8 cellular contexts compared by ENCODE assay signal in the genomic region with DNA sequence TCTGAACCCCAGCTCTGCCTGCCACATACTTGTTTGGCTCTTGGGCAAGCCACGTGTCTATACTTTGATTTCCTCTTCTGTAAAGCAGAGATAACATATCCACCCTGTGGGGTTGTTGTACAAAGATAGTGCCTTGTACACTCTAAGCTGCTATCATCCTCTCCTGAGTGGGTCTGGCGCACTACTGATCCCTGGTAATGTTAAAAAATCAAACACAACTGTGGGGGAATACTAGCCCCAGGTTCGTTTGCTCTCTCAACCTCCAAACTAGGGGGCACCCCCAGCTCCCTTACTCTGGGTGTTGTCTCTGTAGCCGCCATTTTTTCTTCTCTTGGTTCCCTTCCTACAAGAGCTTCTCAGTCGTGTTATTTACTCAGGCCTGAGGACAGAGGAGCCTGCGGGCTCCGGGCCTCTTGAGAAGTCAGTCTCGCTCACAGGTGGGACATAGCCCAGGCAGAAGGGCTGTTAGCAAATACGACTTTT. TPM values are rescaled to one million over a fixed set of nuclear protein-coding genes. Genes with fewer than 3 reads are reported as not detected.
DNase-seq lines count a peak whose midpoint lies in the region; ATAC-seq, FAIRE-seq and TF ChIP-seq lines count a peak whose summit lies in the region.

No MANE protein-coding gene starts in this region.

- H3K79me2 ChIP-seq in HepG2 (ENCODE audit: insufficient read depth, low read length), result no peaks in the 10 kb centered on the region

- H3K27me3 ChIP-seq in cardiac muscle cell (no peaks in the 10 kb centered on the region), HepG2 (ENCODE audit: control insufficient read depth in 1 of 2, insufficient read depth in 2 of 2, low read length in 2 of 2) (peaks cover 0 to 14% of the 10 kb centered on the region in 2 experiments; a peak in 2 of 5 replicates), vagina (no peaks in the 10 kb centered on the region)

- ATAC-seq in Right ventricle myocardium superior (ENCODE audit: poor library complexity), result no peak
- no peak for ATAC-seq in HepG2
- ATAC-seq in GM21737 (IDR thresholded peaks at IDR 0.05; ENCODE audit: unreplicated experiment), result no peak
- ATAC-seq in GM21526 (IDR thresholded peaks at IDR 0.05; ENCODE audit: low FRiP score, unreplicated experiment), result no peak

- peak overlapping the region; percentile 17 for H3K9ac ChIP-seq in HepG2 (ENCODE audit: insufficient read depth, low read depth, low read length)

- DNase-seq in cardiac muscle cell (ENCODE audit: low read depth in 1 of 2, low spot score in 1 of 2) (no peak), Right ventricle myocardium superior (no peak), HepG2 (ENCODE audit: low spot score) (no peak), vagina (ENCODE audit: extremely low spot score in 2 of 2) (no peak), NCI-H2081 (lab: John Stamatoyannopoulos, UW) (no peak)
- DNase-seq in activated T-helper 1 cell treated with anti-CD3 and anti-CD28 coated beads, Interleukin-12 subunit alpha, Interleukin-12 subunit beta, Interleukin-2, Interleukin-4 antibody, amounts not matched to agents 30 ng/mL and 10 ng/mL and 1 ng/mL, durations not matched to agents 14 hours and 24 hours and 36 hours (ENCODE audit: low spot score), result no peak

- no peaks in the 10 kb centered on the region for H3K9me3 ChIP-seq in cardiac muscle cell (ENCODE audit: low read depth)
- no peaks in the 10 kb centered on the region for H3K9me3 ChIP-seq in HepG2 (ENCODE audit: low read length)
- H3K9me3 ChIP-seq in vagina, result no peaks in the 10 kb centered on the region

- H3K9me3 Mint-ChIP-seq in activated T-helper 1 cell treated with anti-CD3 and anti-CD28 coated beads, Interleukin-12 subunit alpha, Interleukin-12 subunit beta, Interleukin-2, Interleukin-4 antibody, amounts not matched to agents 30 ng/mL and 10 ng/mL and 1 ng/mL, durations not matched to agents 14 hours and 24 hours and 36 hours, result no peaks in the 10 kb centered on the region

- H3K36me3 Mint-ChIP-seq in activated T-helper 1 cell treated with anti-CD3 and anti-CD28 coated beads, Interleukin-12 subunit alpha, Interleukin-12 subunit beta, Interleukin-2, Interleukin-4 antibody, amounts not matched to agents 30 ng/mL and 10 ng/mL and 1 ng/mL, durations not matched to agents 14 hours and 24 hours and 36 hours (ENCODE audit: low read depth), result peaks cover 26% of the 10 kb centered on the region

- BruUV-seq in HepG2 (replicated peaks; lab: Mats Ljungman, UMichigan), result TSS peak; percentile 64

- no peak for TF ChIP-seq RAD21 in HepG2 (CRISPR knock-in tag; IDR thresholded peaks at IDR 0.05)

- TF ChIP-seq EP300 in HepG2 (IDR thresholded peaks at IDR 0.05; ENCODE audit: low read depth in 2 of 2, low read length in 2 of 2) (no peak), HepG2 (CRISPR knock-in tag; IDR thresholded peaks at IDR 0.05; ENCODE audit: borderline replicate concordance) (no peak)

- CTCF ChIA-PET in HepG2 (lab: Yijun Ruan, JAX; ENCODE audit: low intra/inter-chr PET ratio, low total read pairs), result no interaction called here

- H3K27ac ChIP-seq in cardiac muscle cell, result no peak overlapping the region
- H3K27ac ChIP-seq in HepG2 (ENCODE audit: extremely low read length, insufficient read depth, low read length), result peak overlapping the region; percentile 30
- peak overlapping the region; percentile 89 for H3K27ac ChIP-seq in vagina

- peaks cover 25% of the 10 kb centered on the region for H3K36me3 ChIP-seq in cardiac muscle cell
- H3K36me3 ChIP-seq in HepG2 (replicated peaks in 1 of 2; ENCODE audit: control insufficient read depth in 1 of 2, insufficient read depth in 2 of 2, low read length in 2 of 2), result peaks cover 6 to 13% of the 10 kb centered on the region in 2 experiments; a peak in 4 of 5 replicates
- H3K36me3 ChIP-seq in vagina, result peaks cover 0 to 36% of the 10 kb centered on the region in 2 donors

- no peak for TF ChIP-seq CTCF in cardiac muscle cell (IDR thresholded peaks at IDR 0.05; ENCODE audit: low read depth, low read length)
- no peak for TF ChIP-seq CTCF in HepG2 (CRISPR knock-in tag; IDR thresholded peaks at IDR 0.05)
- no peak for TF ChIP-seq CTCF in vagina (IDR thresholded peaks at IDR 0.05)

- TF ChIP-seq POLR2A in HepG2 (IDR thresholded peaks at IDR 0.05; ENCODE audit: insufficient read depth in 1 of 2, low read depth in 2 of 2, low read length in 2 of 2) (no peak), vagina (IDR thresholded peaks at IDR 0.05) (no peak)

- H3K4me3 Mint-ChIP-seq in activated T-helper 1 cell treated with anti-CD3 and anti-CD28 coated beads, Interleukin-12 subunit alpha, Interleukin-12 subunit beta, Interleukin-2, Interleukin-4 antibody, amounts not matched to agents 30 ng/mL and 10 ng/mL and 1 ng/mL, durations not matched to agents 14 hours and 24 hours and 36 hours, result peak overlapping the region; percentile 90

- peaks cover 32% of the 10 kb centered on the region for H3K4me1 Mint-ChIP-seq in activated T-helper 1 cell treated with anti-CD3 and anti-CD28 coated beads, Interleukin-12 subunit alpha, Interleukin-12 subunit beta, Interleukin-2, Interleukin-4 antibody, amounts not matched to agents 30 ng/mL and 10 ng/mL and 1 ng/mL, durations not matched to agents 14 hours and 24 hours and 36 hours (ENCODE audit: low read depth)

- peak overlapping the region; percentile 81 for H3K4me2 ChIP-seq in HepG2 (ENCODE audit: low read depth, low read length)

- peak overlapping the region; percentile 89 for H3K27ac Mint-ChIP-seq in activated T-helper 1 cell treated with anti-CD3 and anti-CD28 coated beads, Interleukin-12 subunit alpha, Interleukin-12 subunit beta, Interleukin-2, Interleukin-4 antibody, amounts not matched to agents 30 ng/mL and 10 ng/mL and 1 ng/mL, durations not matched to agents 14 hours and 24 hours and 36 hours

- no peak overlapping the region for H2AFZ ChIP-seq in HepG2 (ENCODE audit: low read length)

- no peaks in the 10 kb centered on the region for H3K27me3 Mint-ChIP-seq in activated T-helper 1 cell treated with anti-CD3 and anti-CD28 coated beads, Interleukin-12 subunit alpha, Interleukin-12 subunit beta, Interleukin-2, Interleukin-4 antibody, amounts not matched to agents 30 ng/mL and 10 ng/mL and 1 ng/mL, durations not matched to agents 14 hours and 24 hours and 36 hours (ENCODE audit: insufficient read depth)

- FAIRE-seq in HepG2 (lab: Jason Lieb, UNC), result no peak

- in situ Hi-C loops in HepG2 (cut with HindIII; ENCODE audit: extremely low pct_ligation_motif_present, low pct_unique_long_range_greater_than_20kb), result no loop called here

- H3K4me1 ChIP-seq in cardiac muscle cell (ENCODE audit: low read depth), result peaks cover 3% of the 10 kb centered on the region
- peaks cover 19% of the 10 kb centered on the region for H3K4me1 ChIP-seq in HepG2 (ENCODE audit: insufficient read depth, low read length)
- peaks cover 50% of the 10 kb centered on the region for H3K4me1 ChIP-seq in vagina

- intact Hi-C loops in Right ventricle myocardium superior (cut with DNase I), result loop anchor here (5.0 kb wide), 1 partner anchor 41 kb away; a partner anchor contains a TSS
- intact Hi-C loops in activated T-helper 1 cell treated with anti-CD3 and anti-CD28 coated beads, Interleukin-12 subunit alpha, Interleukin-12 subunit beta, Interleukin-2, Interleukin-4 antibody, amounts not matched to agents 30 ng/mL and 10 ng/mL and 1 ng/mL, durations not matched to agents 14 hours and 24 hours and 36 hours (cut with micrococcal nuclease), result loop anchor here (5.0 kb wide), 1 partner anchor 671 kb away; no protein-coding TSS in a partner anchor
- intact Hi-C loops in HepG2 (cut with micrococcal nuclease; ENCODE audit: unreplicated experiment), result no loop called here
- intact Hi-C loops in vagina (cut with DNase I), result no loop called here

- peak overlapping the region; percentile 55 for H3K4me3 ChIP-seq in cardiac muscle cell
- H3K4me3 ChIP-seq in HepG2 (replicated peaks in 1 of 3; ENCODE audit: insufficient read depth in 1 of 3, low read depth in 2 of 3, low read length in 3 of 3), result peak overlapping the region; percentile 71 to 82 (median 76); a peak in 4 of 6 replicates
- H3K4me3 ChIP-seq in vagina, result peak overlapping the region; percentile 82 to 84

- H4K20me1 ChIP-seq in HepG2 (ENCODE audit: insufficient read depth, low read length), result no peaks in the 10 kb centered on the region

- POLR2A ChIA-PET in HepG2 (lab: Yijun Ruan, JAX), result interaction anchor here (0.6 to 1.2 kb wide), 5 partner anchors 9 to 1799 kb away, joined by 3 to 4 read pairs (median 3); a partner anchor contains a TSS

- WGBS in HepG2 (ENCODE audit: low lambda C conversion rate), result 78% methylated on average over 9 of the region's 9 CpGs

RNA-seq across cellular contexts. Expression of a gene that starts 1.0 kb away (rescaled TPM):
- total RNA-seq in cardiac muscle cell (52.5 and 95.9 TPM in 2 replicates), Right ventricle myocardium superior (15.5 TPM), HepG2 (2016; rRNA removed; fragmentation: Illumina TruSeq; extraction: Trizol) (2.4 and 5.2 TPM in 2 replicates), vagina (31.4 TPM)
- polyA plus RNA-seq in cardiac muscle cell (25.1 and 26.7 TPM in 2 replicates), HepG2 (2011; rRNA removed) (5.4 and 6.6 TPM in 2 replicates)
- total RNA-seq in activated T-helper 1 cell treated with anti-CD3 and anti-CD28 coated beads, Interleukin-12 subunit alpha, Interleukin-12 subunit beta, Interleukin-2, Interleukin-4 antibody, amounts not matched to agents 30 ng/mL and 10 ng/mL and 1 ng/mL, durations not matched to agents 14 hours and 24 hours and 36 hours, result 36.9 and 41.7 TPM in 2 replicates
- total RNA-seq in HepG2 (2016; cell fraction: cytosol; rRNA removed; fragmentation: Illumina TruSeq; extraction: Trizol; ENCODE audit: low read depth), result 1.4 and 2.1 TPM in 2 replicates
- total RNA-seq in HepG2 (2016; cell fraction: insoluble cytoplasmic fraction; rRNA removed; fragmentation: Illumina TruSeq; extraction: Trizol), result 2.6 and 4.6 TPM in 2 replicates
- total RNA-seq in HepG2 (2016; cell fraction: membrane; rRNA removed; fragmentation: Illumina TruSeq; extraction: Trizol), result 2.7 and 2.8 TPM in 2 replicates
- total RNA-seq in HepG2 (2016; cell fraction: nucleus; rRNA removed; fragmentation: Illumina TruSeq; extraction: Trizol), result 7.3 and 9.5 TPM in 2 replicates
- polyA plus RNA-seq in HepG2 (2011; cell fraction: cytosol; rRNA removed), result 2.2 and 3.1 TPM in 2 replicates
- polyA plus RNA-seq in HepG2 (2011; cell fraction: nucleus; rRNA removed), result 30.4 and 31.3 TPM in 2 replicates
- polyA plus RNA-seq in HepG2 (2012), result 4.0 and 4.2 TPM in 2 replicates
- 1.0 and 1.4 TPM in 2 replicates for polyA plus RNA-seq in HepG2 (2016; cell fraction: cytosol; fragmentation: Illumina TruSeq; extraction: Trizol; ENCODE audit: low read depth)
- 1.9 and 2.4 TPM in 2 replicates for polyA plus RNA-seq in HepG2 (2016; cell fraction: insoluble cytoplasmic fraction; fragmentation: Illumina TruSeq; extraction: Trizol; ENCODE audit: low read depth)
- polyA plus RNA-seq in HepG2 (2016; cell fraction: membrane; fragmentation: Illumina TruSeq; extraction: Trizol; ENCODE audit: low read depth), result 1.9 and 2.2 TPM in 2 replicates
- 20.1 and 20.6 TPM in 2 replicates for polyA plus RNA-seq in HepG2 (2016; cell fraction: nucleus; fragmentation: Illumina TruSeq; extraction: Trizol; ENCODE audit: insufficient read depth, low read depth)
- 11.8 and 14.8 TPM in 2 replicates for polyA minus RNA-seq in HepG2 (2011; rRNA and poly(A)+ RNA removed; ENCODE audit: low replicate concordance)
- polyA minus RNA-seq in HepG2 (2011; cell fraction: cytosol; rRNA and poly(A)+ RNA removed), result 3.9 and 5.2 TPM in 2 replicates
- 17.9 and 18.9 TPM in 2 replicates for polyA minus RNA-seq in HepG2 (2011; cell fraction: nucleus; rRNA and poly(A)+ RNA removed)

RNA-seq across cellular contexts. Expression of a gene that starts 15.9 kb away (rescaled TPM):
- 129 and 148 TPM in 2 replicates for total RNA-seq in cardiac muscle cell
- polyA plus RNA-seq in cardiac muscle cell, result 165 and 213 TPM in 2 replicates
- total RNA-seq in Right ventricle myocardium superior, result 1,131 TPM
- 0.42 and 0.78 TPM in 2 replicates for total RNA-seq in activated T-helper 1 cell treated with anti-CD3 and anti-CD28 coated beads, Interleukin-12 subunit alpha, Interleukin-12 subunit beta, Interleukin-2, Interleukin-4 antibody, amounts not matched to agents 30 ng/mL and 10 ng/mL and 1 ng/mL, durations not matched to agents 14 hours and 24 hours and 36 hours
- total RNA-seq in HepG2 (2016; rRNA removed; fragmentation: Illumina TruSeq; extraction: Trizol), result 0.22 TPM in 1 of 2 replicates, not detected in the other
- total RNA-seq in HepG2 (2016; cell fraction: cytosol; rRNA removed; fragmentation: Illumina TruSeq; extraction: Trizol; ENCODE audit: low read depth), result not detected in 2 replicates
- total RNA-seq in HepG2 (2016; cell fraction: insoluble cytoplasmic fraction; rRNA removed; fragmentation: Illumina TruSeq; extraction: Trizol), result not detected in 2 replicates
- not detected in 2 replicates for total RNA-seq in HepG2 (2016; cell fraction: membrane; rRNA removed; fragmentation: Illumina TruSeq; extraction: Trizol)
- total RNA-seq in HepG2 (2016; cell fraction: nucleus; rRNA removed; fragmentation: Illumina TruSeq; extraction: Trizol), result not detected in 2 replicates
- polyA plus RNA-seq in HepG2 (2011; rRNA removed), result 0.18 TPM in 1 of 2 replicates, not detected in the other
- polyA plus RNA-seq in HepG2 (2011; cell fraction: cytosol; rRNA removed), result 0.13 TPM in 1 of 2 replicates, not detected in the other
- 1.5 and 1.9 TPM in 2 replicates for polyA plus RNA-seq in HepG2 (2011; cell fraction: nucleus; rRNA removed)
- polyA plus RNA-seq in HepG2 (2012), result 0.35 and 0.49 TPM in 2 replicates
- not detected in 2 replicates for polyA plus RNA-seq in HepG2 (2016; cell fraction: cytosol; fragmentation: Illumina TruSeq; extraction: Trizol; ENCODE audit: low read depth)
- not detected in 2 replicates for polyA plus RNA-seq in HepG2 (2016; cell fraction: insoluble cytoplasmic fraction; fragmentation: Illumina TruSeq; extraction: Trizol; ENCODE audit: low read depth)
- not detected in 2 replicates for polyA plus RNA-seq in HepG2 (2016; cell fraction: membrane; fragmentation: Illumina TruSeq; extraction: Trizol; ENCODE audit: low read depth)
- polyA plus RNA-seq in HepG2 (2016; cell fraction: nucleus; fragmentation: Illumina TruSeq; extraction: Trizol; ENCODE audit: insufficient read depth, low read depth), result not detected in 2 replicates
- polyA minus RNA-seq in HepG2 (2011; rRNA and poly(A)+ RNA removed; ENCODE audit: low replicate concordance), result 0.19 and 0.24 TPM in 2 replicates
- polyA minus RNA-seq in HepG2 (2011; cell fraction: cytosol; rRNA and poly(A)+ RNA removed), result not detected in 2 replicates
- 0.62 and 0.90 TPM in 2 replicates for polyA minus RNA-seq in HepG2 (2011; cell fraction: nucleus; rRNA and poly(A)+ RNA removed)
- total RNA-seq in vagina, result not detected

RNA-seq across cellular contexts. Expression of a gene that starts 22.8 kb away (rescaled TPM):
- total RNA-seq in cardiac muscle cell (60.8 and 94.1 TPM in 2 replicates), Right ventricle myocardium superior (12.4 TPM), HepG2 (2016; rRNA removed; fragmentation: Illumina TruSeq; extraction: Trizol) (0.22 TPM in 1 of 2 replicates, not detected in the other), vagina (321 TPM)
- polyA plus RNA-seq in cardiac muscle cell (96.0 and 107 TPM in 2 replicates), HepG2 (2011; rRNA removed) (0.55 and 0.81 TPM in 2 replicates)
- total RNA-seq in activated T-helper 1 cell treated with anti-CD3 and anti-CD28 coated beads, Interleukin-12 subunit alpha, Interleukin-12 subunit beta, Interleukin-2, Interleukin-4 antibody, amounts not matched to agents 30 ng/mL and 10 ng/mL and 1 ng/mL, durations not matched to agents 14 hours and 24 hours and 36 hours, result 17.0 and 17.2 TPM in 2 replicates
- total RNA-seq in HepG2 (2016; cell fraction: cytosol; rRNA removed; fragmentation: Illumina TruSeq; extraction: Trizol; ENCODE audit: low read depth), result not detected in 2 replicates
- total RNA-seq in HepG2 (2016; cell fraction: insoluble cytoplasmic fraction; rRNA removed; fragmentation: Illumina TruSeq; extraction: Trizol), result 0.04 TPM in 1 of 2 replicates, not detected in the other
- not detected in 2 replicates for total RNA-seq in HepG2 (2016; cell fraction: membrane; rRNA removed; fragmentation: Illumina TruSeq; extraction: Trizol)
- total RNA-seq in HepG2 (2016; cell fraction: nucleus; rRNA removed; fragmentation: Illumina TruSeq; extraction: Trizol), result not detected in 2 replicates
- 0.15 and 0.27 TPM in 2 replicates for polyA plus RNA-seq in HepG2 (2011; cell fraction: cytosol; rRNA removed)
- polyA plus RNA-seq in HepG2 (2011; cell fraction: nucleus; rRNA removed), result 6.7 and 6.8 TPM in 2 replicates
- 0.96 and 1.3 TPM in 2 replicates for polyA plus RNA-seq in HepG2 (2012)
- not detected in 2 replicates for polyA plus RNA-seq in HepG2 (2016; cell fraction: cytosol; fragmentation: Illumina TruSeq; extraction: Trizol; ENCODE audit: low read depth)
- polyA plus RNA-seq in HepG2 (2016; cell fraction: insoluble cytoplasmic fraction; fragmentation: Illumina TruSeq; extraction: Trizol; ENCODE audit: low read depth), result not detected in 2 replicates
- not detected in 2 replicates for polyA plus RNA-seq in HepG2 (2016; cell fraction: membrane; fragmentation: Illumina TruSeq; extraction: Trizol; ENCODE audit: low read depth)
- 0.29 and 0.89 TPM in 2 replicates for polyA plus RNA-seq in HepG2 (2016; cell fraction: nucleus; fragmentation: Illumina TruSeq; extraction: Trizol; ENCODE audit: insufficient read depth, low read depth)
- polyA minus RNA-seq in HepG2 (2011; rRNA and poly(A)+ RNA removed; ENCODE audit: low replicate concordance), result 0.14 TPM in 1 of 2 replicates, not detected in the other
- polyA minus RNA-seq in HepG2 (2011; cell fraction: cytosol; rRNA and poly(A)+ RNA removed), result 0.18 and 0.79 TPM in 2 replicates
- polyA minus RNA-seq in HepG2 (2011; cell fraction: nucleus; rRNA and poly(A)+ RNA removed), result 0.37 and 0.64 TPM in 2 replicates

RNA-seq across cellular contexts. Expression of a gene that starts 36.8 kb away (rescaled TPM):
- total RNA-seq in cardiac muscle cell (130 TPM in 2 replicates), Right ventricle myocardium superior (28.0 TPM), HepG2 (2016; rRNA removed; fragmentation: Illumina TruSeq; extraction: Trizol) (35.1 and 35.4 TPM in 2 replicates), vagina (100 TPM)
- polyA plus RNA-seq in cardiac muscle cell (69.3 and 129 TPM in 2 replicates), HepG2 (2011; rRNA removed) (20.8 and 29.0 TPM in 2 replicates)
- total RNA-seq in activated T-helper 1 cell treated with anti-CD3 and anti-CD28 coated beads, Interleukin-12 subunit alpha, Interleukin-12 subunit beta, Interleukin-2, Interleukin-4 antibody, amounts not matched to agents 30 ng/mL and 10 ng/mL and 1 ng/mL, durations not matched to agents 14 hours and 24 hours and 36 hours, result 140 TPM in 2 replicates
- 6.3 and 6.7 TPM in 2 replicates for total RNA-seq in HepG2 (2016; cell fraction: cytosol; rRNA removed; fragmentation: Illumina TruSeq; extraction: Trizol; ENCODE audit: low read depth)
- 30.6 and 36.6 TPM in 2 replicates for total RNA-seq in HepG2 (2016; cell fraction: insoluble cytoplasmic fraction; rRNA removed; fragmentation: Illumina TruSeq; extraction: Trizol)
- total RNA-seq in HepG2 (2016; cell fraction: membrane; rRNA removed; fragmentation: Illumina TruSeq; extraction: Trizol), result 14.7 and 15.9 TPM in 2 replicates
- 17.2 and 21.8 TPM in 2 replicates for total RNA-seq in HepG2 (2016; cell fraction: nucleus; rRNA removed; fragmentation: Illumina TruSeq; extraction: Trizol)
- polyA plus RNA-seq in HepG2 (2011; cell fraction: cytosol; rRNA removed), result 15.5 and 19.5 TPM in 2 replicates
- 72.9 and 82.9 TPM in 2 replicates for polyA plus RNA-seq in HepG2 (2011; cell fraction: nucleus; rRNA removed)
- polyA plus RNA-seq in HepG2 (2012), result 17.6 and 18.9 TPM in 2 replicates
- 5.0 and 5.7 TPM in 2 replicates for polyA plus RNA-seq in HepG2 (2016; cell fraction: cytosol; fragmentation: Illumina TruSeq; extraction: Trizol; ENCODE audit: low read depth)
- 31.8 and 36.6 TPM in 2 replicates for polyA plus RNA-seq in HepG2 (2016; cell fraction: insoluble cytoplasmic fraction; fragmentation: Illumina TruSeq; extraction: Trizol; ENCODE audit: low read depth)
- 10.1 and 10.8 TPM in 2 replicates for polyA plus RNA-seq in HepG2 (2016; cell fraction: membrane; fragmentation: Illumina TruSeq; extraction: Trizol; ENCODE audit: low read depth)
- 26.3 and 34.3 TPM in 2 replicates for polyA plus RNA-seq in HepG2 (2016; cell fraction: nucleus; fragmentation: Illumina TruSeq; extraction: Trizol; ENCODE audit: insufficient read depth, low read depth)
- 51.2 and 89.6 TPM in 2 replicates for polyA minus RNA-seq in HepG2 (2011; rRNA and poly(A)+ RNA removed; ENCODE audit: low replicate concordance)
- polyA minus RNA-seq in HepG2 (2011; cell fraction: cytosol; rRNA and poly(A)+ RNA removed), result 10.0 and 13.2 TPM in 2 replicates
- polyA minus RNA-seq in HepG2 (2011; cell fraction: nucleus; rRNA and poly(A)+ RNA removed), result 31.3 and 34.3 TPM in 2 replicates

RNA-seq across cellular contexts. Expression of a gene that starts 42.0 kb away (rescaled TPM):
- 123 and 133 TPM in 2 replicates for total RNA-seq in cardiac muscle cell
- 194 and 198 TPM in 2 replicates for polyA plus RNA-seq in cardiac muscle cell
- total RNA-seq in Right ventricle myocardium superior, result 75.3 TPM
- total RNA-seq in activated T-helper 1 cell treated with anti-CD3 and anti-CD28 coated beads, Interleukin-12 subunit alpha, Interleukin-12 subunit beta, Interleukin-2, Interleukin-4 antibody, amounts not matched to agents 30 ng/mL and 10 ng/mL and 1 ng/mL, durations not matched to agents 14 hours and 24 hours and 36 hours, result 234 and 250 TPM in 2 replicates
- total RNA-seq in HepG2 (2016; rRNA removed; fragmentation: Illumina TruSeq; extraction: Trizol), result 87.6 and 98.8 TPM in 2 replicates
- 118 and 152 TPM in 2 replicates for total RNA-seq in HepG2 (2016; cell fraction: cytosol; rRNA removed; fragmentation: Illumina TruSeq; extraction: Trizol; ENCODE audit: low read depth)
- total RNA-seq in HepG2 (2016; cell fraction: insoluble cytoplasmic fraction; rRNA removed; fragmentation: Illumina TruSeq; extraction: Trizol), result 74.7 and 95.4 TPM in 2 replicates
- 139 and 187 TPM in 2 replicates for total RNA-seq in HepG2 (2016; cell fraction: membrane; rRNA removed; fragmentation: Illumina TruSeq; extraction: Trizol)
- 49.1 and 55.1 TPM in 2 replicates for total RNA-seq in HepG2 (2016; cell fraction: nucleus; rRNA removed; fragmentation: Illumina TruSeq; extraction: Trizol)
- polyA plus RNA-seq in HepG2 (2011; rRNA removed), result 86.7 and 95.1 TPM in 2 replicates
- 65.5 and 120 TPM in 2 replicates for polyA plus RNA-seq in HepG2 (2011; cell fraction: cytosol; rRNA removed)
- 88.2 and 88.7 TPM in 2 replicates for polyA plus RNA-seq in HepG2 (2011; cell fraction: nucleus; rRNA removed)
- 64.0 and 65.2 TPM in 2 replicates for polyA plus RNA-seq in HepG2 (2012)
- polyA plus RNA-seq in HepG2 (2016; cell fraction: cytosol; fragmentation: Illumina TruSeq; extraction: Trizol; ENCODE audit: low read depth), result 134 and 181 TPM in 2 replicates
- polyA plus RNA-seq in HepG2 (2016; cell fraction: insoluble cytoplasmic fraction; fragmentation: Illumina TruSeq; extraction: Trizol; ENCODE audit: low read depth), result 104 and 131 TPM in 2 replicates
- 176 and 207 TPM in 2 replicates for polyA plus RNA-seq in HepG2 (2016; cell fraction: membrane; fragmentation: Illumina TruSeq; extraction: Trizol; ENCODE audit: low read depth)
- polyA plus RNA-seq in HepG2 (2016; cell fraction: nucleus; fragmentation: Illumina TruSeq; extraction: Trizol; ENCODE audit: insufficient read depth, low read depth), result 104 and 121 TPM in 2 replicates
- 82.4 and 267 TPM in 2 replicates for polyA minus RNA-seq in HepG2 (2011; rRNA and poly(A)+ RNA removed; ENCODE audit: low replicate concordance)
- 16.1 and 23.4 TPM in 2 replicates for polyA minus RNA-seq in HepG2 (2011; cell fraction: cytosol; rRNA and poly(A)+ RNA removed)
- 22.9 TPM in 2 replicates for polyA minus RNA-seq in HepG2 (2011; cell fraction: nucleus; rRNA and poly(A)+ RNA removed)
- 42.0 TPM for total RNA-seq in vagina

Comparison
In these comparisons a context has a peak if more than half of its experiments do, and no peak if none do; other contexts are left out.
1. RNA of a gene that starts 15.9 kb away (total RNA-seq): 1,131 TPM in Right ventricle myocardium superior (single experiment) and 129 to 148 TPM in cardiac muscle cell; 0.42 to 0.78 TPM in activated T-helper 1 cell treated with anti-CD3 and anti-CD28 coated beads, Interleukin-12 subunit alpha, Interleukin-12 subunit beta, Interleukin-2, Interleukin-4 antibody, amounts not matched to agents 30 ng/mL and 10 ng/mL and 1 ng/mL, durations not matched to agents 14 hours and 24 hours and 36 hours, 0.22 TPM in HepG2 and not detected in vagina (single experiment); every median in the first group is over 10 times any median in the second.
2. RNA of a gene that starts 22.8 kb away (total RNA-seq): 321 TPM in vagina (single experiment), 60.8 to 94.1 TPM in cardiac muscle cell, 17.0 to 17.2 TPM in activated T-helper 1 cell treated with anti-CD3 and anti-CD28 coated beads, Interleukin-12 subunit alpha, Interleukin-12 subunit beta, Interleukin-2, Interleukin-4 antibody, amounts not matched to agents 30 ng/mL and 10 ng/mL and 1 ng/mL, durations not matched to agents 14 hours and 24 hours and 36 hours and 12.4 TPM in Right ventricle myocardium superior (single experiment); 0.04 to 0.22 TPM in HepG2; every median in the first group is over 10 times any median in the second.
3. intact Hi-C loops: an anchor here in Right ventricle myocardium superior (5.0 kb wide) and activated T-helper 1 cell treated with anti-CD3 and anti-CD28 coated beads, Interleukin-12 subunit alpha, Interleukin-12 subunit beta, Interleukin-2, Interleukin-4 antibody, amounts not matched to agents 30 ng/mL and 10 ng/mL and 1 ng/mL, durations not matched to agents 14 hours and 24 hours and 36 hours (5.0 kb wide); none called in HepG2 and vagina.
4. Peak in every context shown above with its lines, with median percentiles within 50 percentile points of each other: H3K4me3 ChIP-seq.